ENCODE assay signal across 15 cellular contexts in genomic region chr3:123349201-123349535, GRCh38.
DNase-seq lines count a peak whose midpoint lies in the region; ATAC-seq and TF ChIP-seq lines count a peak whose summit lies in the region.
"Had no signal": no experiment of that assay in that cellular context is flagged by ENCODE, and none has a peak within 500 bp of the region (broad histone marks: within the 10 kb centered on the region; RNA-seq: fewer than 3 reads in every experiment).

No MANE protein-coding gene starts in this region.

- H3K36me3 ChIP-seq in left ventricle myocardium inferior (no peaks in the 10 kb centered on the region), stomach smooth muscle (ENCODE audit: control insufficient read depth in 2 of 2, insufficient read depth in 2 of 2, low read length in 2 of 2) (peaks cover 4 to 18% of the 10 kb centered on the region in 2 donors)
- H3K36me3 ChIP-seq: BLaER1 treated with 17β-estradiol and CSF1 and Interleukin-3, amounts not matched to agents 10 nM and 100 nM; SJSA1 had no signal

- peak overlapping the region; percentile 87 for H3K27ac ChIP-seq in left ventricle myocardium inferior (replicated peaks)
- H3K27ac ChIP-seq in stomach smooth muscle (ENCODE audit: low read length), result peak overlapping the region; percentile 41
- H3K27ac ChIP-seq: BLaER1 treated with 17β-estradiol and CSF1 and Interleukin-3, amounts not matched to agents 10 nM and 100 nM; SJSA1 had no signal

- peaks cover 39% of the 10 kb centered on the region for H3K27me3 Mint-ChIP-seq in activated T-helper 17 cell treated with anti-CD3 and anti-CD28 coated beads, Interleukin-2, amount 50 U/mL, for 72 hours

- H3K9me3 ChIP-seq in left ventricle myocardium inferior (replicated peaks) (no peaks in the 10 kb centered on the region), stomach smooth muscle (ENCODE audit: control insufficient read depth in 2 of 2, low read length in 2 of 2) (no peaks in the 10 kb centered on the region)
- H3K9me3 ChIP-seq: SJSA1 had no signal

- peaks cover 8% of the 10 kb centered on the region for H3K4me1 Mint-ChIP-seq in activated T-helper 17 cell treated with anti-CD3 and anti-CD28 coated beads, Interleukin-2, amount 50 U/mL, for 72 hours

- no peak overlapping the region for H3K27ac Mint-ChIP-seq in activated T-helper 17 cell treated with anti-CD3 and anti-CD28 coated beads, Interleukin-2, amount 50 U/mL, for 72 hours

- no peak overlapping the region for H3K9ac ChIP-seq in stomach smooth muscle (ENCODE audit: low read length in 2 of 2)
- H3K9ac ChIP-seq: BLaER1 treated with 17β-estradiol and CSF1 and Interleukin-3, amounts not matched to agents 10 nM and 100 nM had no signal

- no peak for DNase-seq in left ventricle myocardium inferior
- DNase-seq in NK-92 (lab: John Stamatoyannopoulos, UW; ENCODE audit: unreplicated experiment), result no peak
- DNase-seq: H9, IMR-90, NCI-H1417, NCI-H1930, NCI-H2171, NCI-H82 had no signal

- peaks cover 3% of the 10 kb centered on the region for H3K9me3 Mint-ChIP-seq in activated T-helper 17 cell treated with anti-CD3 and anti-CD28 coated beads, Interleukin-2, amount 50 U/mL, for 72 hours

- no peak overlapping the region for H3K4me3 Mint-ChIP-seq in activated T-helper 17 cell treated with anti-CD3 and anti-CD28 coated beads, Interleukin-2, amount 50 U/mL, for 72 hours
- H3K4me3 Mint-ChIP-seq: H9 had no signal

- intact Hi-C loops in left ventricle myocardium inferior (cut with micrococcal nuclease), result no loop called here

- ATAC-seq in activated T-helper 17 cell treated with anti-CD3 and anti-CD28 coated beads, Interleukin-2, amount 50 U/mL, for 72 hours (replicated peaks), result peak; percentile 77
- ATAC-seq in GM21526 (IDR thresholded peaks at IDR 0.05; ENCODE audit: low FRiP score, unreplicated experiment) (no peak), HG03095 (IDR thresholded peaks at IDR 0.05; ENCODE audit: unreplicated experiment) (no peak)

- no peak for TF ChIP-seq CTCF in left ventricle myocardium inferior (IDR thresholded peaks at IDR 0.05; ENCODE audit: borderline replicate concordance)

- TF ChIP-seq EP300 in Ishikawa (IDR thresholded peaks at IDR 0.05; ENCODE audit: borderline replicate concordance), result no peak

- no peaks in the 10 kb centered on the region for H3K36me3 Mint-ChIP-seq in activated T-helper 17 cell treated with anti-CD3 and anti-CD28 coated beads, Interleukin-2, amount 50 U/mL, for 72 hours (ENCODE audit: low read depth)

- H3K4me1 ChIP-seq in left ventricle myocardium inferior (peaks cover 100% of the 10 kb centered on the region), stomach smooth muscle (ENCODE audit: control insufficient read depth, insufficient read depth, low read length) (peaks cover 95% of the 10 kb centered on the region)

- H3K27me3 ChIP-seq in left ventricle myocardium inferior (ENCODE audit: low read depth) (peaks cover 8% of the 10 kb centered on the region), stomach smooth muscle (ENCODE audit: control insufficient read depth in 1 of 2, insufficient read depth in 2 of 2, low read length in 2 of 2) (no peaks in the 10 kb centered on the region)
- H3K27me3 ChIP-seq: BLaER1 treated with 17β-estradiol and CSF1 and Interleukin-3, amounts not matched to agents 10 nM and 100 nM had no signal

- no peak for TF ChIP-seq RAD21 in Ishikawa (IDR thresholded peaks at IDR 0.05; ENCODE audit: low read depth)

- H3K4me3 ChIP-seq in left ventricle myocardium inferior (no peak overlapping the region), stomach smooth muscle (ENCODE audit: low read length in 2 of 2) (no peak overlapping the region)
- H3K4me3 ChIP-seq: BLaER1 treated with 17β-estradiol and CSF1 and Interleukin-3, amounts not matched to agents 10 nM and 100 nM; SJSA1 had no signal

TF ChIP-seq in Ishikawa, 13 proteins besides CTCF, POLR2A, EP300 and RAD21:
- TF ChIP-seq REST (IDR thresholded peaks at IDR 0.05; ENCODE audit: low read depth) (peak; percentile 52; the same call in 1 of the 2 replicates), CEBPB (IDR thresholded peaks at IDR 0.05) (no peak)
